In genomic region chrX:70219938-70220764, GRCh38 we compare ENCODE assay signal across 1 cellular context.
TF ChIP-seq lines count a peak whose summit lies in the region.

No MANE protein-coding gene starts in this region.

TF ChIP-seq in GM23338, 12 proteins besides CTCF, POLR2A, EP300 and RAD21 (continued from another document):
- no peak for TF ChIP-seq EZH2phosphoT487 (IDR thresholded peaks at IDR 0.05; ENCODE audit: unreplicated experiment)
- TF ChIP-seq NANOG (IDR thresholded peaks at IDR 0.05; ENCODE audit: borderline replicate concordance) = no peak
- TF ChIP-seq ETS1 (IDR thresholded peaks at IDR 0.05) = no peak
- no peak for TF ChIP-seq EZH2 (IDR thresholded peaks at IDR 0.05; ENCODE audit: low read depth, unreplicated experiment)
